In genomic region chr18:8757598-8757997, GRCh38 we compare ENCODE assay signal across 17 cellular contexts. TPM values are rescaled to one million over a fixed set of nuclear protein-coding genes. Genes with fewer than 3 reads are reported as not detected.
DNase-seq lines count a peak whose midpoint lies in the region; ATAC-seq and TF ChIP-seq lines count a peak whose summit lies in the region.
"Had no signal": no experiment of that assay in that cellular context is flagged by ENCODE, and none has a peak within 500 bp of the region (broad histone marks: within the 10 kb centered on the region; RNA-seq: fewer than 3 reads in every experiment).

No MANE protein-coding gene starts in this region.

- H3K27me3 ChIP-seq in RWPE2 (ENCODE audit: insufficient read depth, poor library complexity, severe bottlenecking) (no peaks in the 10 kb centered on the region), stomach smooth muscle (ENCODE audit: control insufficient read depth in 1 of 2, insufficient read depth in 2 of 2, low read length in 2 of 2) (no peaks in the 10 kb centered on the region)
- H3K27me3 ChIP-seq: SJSA1 had no signal

- H3K4me3 Mint-ChIP-seq in naive thymus-derived CD8-positive, alpha-beta T cell, result no peak overlapping the region

- peaks cover 30% of the 10 kb centered on the region for H3K36me3 ChIP-seq in RWPE2 (ENCODE audit: low read depth)
- H3K36me3 ChIP-seq in stomach smooth muscle (ENCODE audit: control insufficient read depth in 2 of 2, insufficient read depth in 2 of 2, low read length in 2 of 2), result peaks cover 9 to 12% of the 10 kb centered on the region in 2 donors

- H3K4me3 ChIP-seq in RWPE2 (ENCODE audit: severe bottlenecking) (no peak overlapping the region), epithelial cell of esophagus (ENCODE audit: low read length) (no peak overlapping the region), stomach smooth muscle (ENCODE audit: low read length in 2 of 2) (no peak overlapping the region)
- H3K4me3 ChIP-seq: PC-9, SJSA1 had no signal

- DNase-seq in HCEC 1CT (peak; percentile 10), RWPE2 (ENCODE audit: low spot score) (no peak), epithelial cell of esophagus (ENCODE audit: low read depth) (peak; percentile 19), Ammon's horn (ENCODE audit: low spot score) (no peak), GM19240 (ENCODE audit: insufficient read length, low spot score) (no peak)
- no peak for DNase-seq in naive thymus-derived CD8-positive, alpha-beta T cell
- DNase-seq: COR-L47, DMS 273 treated with DMSO at 0.1 percent for 48 hours, NCI-H1417, NCI-H187 treated with DMSO at 0.1 percent for 48 hours, NCI-H226, NCI-H524 treated with DMSO at 0.1 percent for 48 hours, PC-9 had no signal

- no peak overlapping the region for H3K27ac Mint-ChIP-seq in naive thymus-derived CD8-positive, alpha-beta T cell

- no peak for ATAC-seq in RWPE2 (ENCODE audit: low read depth)
- ATAC-seq in naive thymus-derived CD8-positive, alpha-beta T cell, result no peak
- ATAC-seq: HCT116 had no signal

- peaks cover 0 to 19% (median 7%) of the 10 kb centered on the region in 9 donors for H3K9me3 Mint-ChIP-seq in naive thymus-derived CD8-positive, alpha-beta T cell

- H3K9me3 ChIP-seq in RWPE2 (ENCODE audit: severe bottlenecking) (no peaks in the 10 kb centered on the region), stomach smooth muscle (ENCODE audit: control insufficient read depth in 2 of 2, low read length in 2 of 2) (no peaks in the 10 kb centered on the region)

- peaks cover 0 to 17% (median 3%) of the 10 kb centered on the region in 3 donors for H3K36me3 Mint-ChIP-seq in naive thymus-derived CD8-positive, alpha-beta T cell

- peaks cover 4 to 40% (median 24%) of the 10 kb centered on the region in 5 donors for H3K27me3 Mint-ChIP-seq in naive thymus-derived CD8-positive, alpha-beta T cell

- peaks cover 19 to 42% (median 34%) of the 10 kb centered on the region in 4 donors for H3K4me1 Mint-ChIP-seq in naive thymus-derived CD8-positive, alpha-beta T cell

- peaks cover 9% of the 10 kb centered on the region for H3K4me1 ChIP-seq in RWPE2 (ENCODE audit: insufficient read depth, poor library complexity, severe bottlenecking)
- H3K4me1 ChIP-seq in stomach smooth muscle (ENCODE audit: control insufficient read depth, insufficient read depth, low read length), result peaks cover 42% of the 10 kb centered on the region

- POLR2A ChIA-PET in naive thymus-derived CD8-positive, alpha-beta T cell (lab: Charles Lee), result no interaction called here

- no peak overlapping the region for H3K9ac ChIP-seq in stomach smooth muscle (ENCODE audit: low read length in 2 of 2)
- H3K9ac ChIP-seq: KMS-11 had no signal

- TF ChIP-seq CTCF in RWPE2 (IDR thresholded peaks at IDR 0.05; ENCODE audit: poor library complexity, severe bottlenecking) (no peak), epithelial cell of esophagus (IDR thresholded peaks at IDR 0.05; ENCODE audit: insufficient read depth, low read depth, low read length, missing control alignments) (no peak)

- peak overlapping the region; percentile 26 for H3K27ac ChIP-seq in RWPE2 (ENCODE audit: poor library complexity, severe bottlenecking)
- H3K27ac ChIP-seq in stomach smooth muscle (ENCODE audit: low read length), result peak overlapping the region; percentile 31
- H3K27ac ChIP-seq: KMS-11, PC-9, SJSA1 had no signal

RNA-seq across cellular contexts. Expression of gene MTCL1, which starts 52.2 kb away (rescaled TPM):
- total RNA-seq in naive thymus-derived CD8-positive, alpha-beta T cell, result under 1 TPM; 0.13 to 0.41 TPM
- not detected for polyA plus RNA-seq in naive thymus-derived CD8-positive, alpha-beta T cell

Comparison
In these comparisons a context has a peak if more than half of its experiments do, and no peak if none do; other contexts are left out.
1. DNase-seq: peak in HCEC 1CT (single experiment) and epithelial cell of esophagus (single experiment); none in RWPE2 (single experiment), naive thymus-derived CD8-positive, alpha-beta T cell (0 of 10), Ammon's horn (single experiment) and GM19240 (single experiment).